ENCODE assay signal across 8 cellular contexts in genomic region chr7:76395605-76396004, GRCh38. TPM values are rescaled to one million over a fixed set of nuclear protein-coding genes. Genes with fewer than 3 reads are reported as not detected.
DNase-seq lines count a peak whose midpoint lies in the region; ATAC-seq and TF ChIP-seq lines count a peak whose summit lies in the region.
"Not testable (repeated sequence)": the region's sequence is repeated elsewhere in the genome, so short reads cannot be mapped to it uniquely, and the experiment has no call there.
"Had no signal": no experiment of that assay in that cellular context is flagged by ENCODE, and none has a peak within 500 bp of the region (broad histone marks: within the 10 kb centered on the region; RNA-seq: fewer than 3 reads in every experiment).

No MANE protein-coding gene starts in this region.

- not testable (repeated sequence) for H3K23ac ChIP-seq in IMR-90 (ENCODE audit: low read depth, low read length)

- ATAC-seq in IMR-90 (ENCODE audit: low read depth), result not testable (repeated sequence)

- H2AK9ac ChIP-seq in IMR-90 (replicated peaks; ENCODE audit: low read depth, low read length, poor library complexity), result not testable (repeated sequence)

- in situ Hi-C loops in IMR-90 (cut with MboI; ENCODE audit: low sequenced_read_pairs); mammary epithelial cell (cut with MboI; ENCODE audit: low sequenced_read_pairs in 2 of 2): not testable (repeated sequence)

- not testable (repeated sequence) for H3K14ac ChIP-seq in IMR-90 (replicated peaks; ENCODE audit: low read depth, low read length)

- TF ChIP-seq RAD21 in IMR-90 (IDR thresholded peaks at IDR 0.05; ENCODE audit: low read length); neural cell (conservative IDR thresholded peaks at IDR 0.05): not testable (repeated sequence)

- peaks cover 11% of the 10 kb centered on the region for H3K9me1 ChIP-seq in IMR-90 (ENCODE audit: insufficient read depth, low read length)

- H3K4me1 Mint-ChIP-seq in CD8-positive, alpha-beta memory T cell, result peaks cover 10 to 31% (median 22%) of the 10 kb centered on the region in 3 donors
- H3K4me1 Mint-ChIP-seq in glutamatergic neuron (ENCODE audit: low read depth, unreplicated experiment), result peaks cover 13% of the 10 kb centered on the region

- not testable (repeated sequence) for H3K9me3 ChIP-seq in CD8-positive, alpha-beta memory T cell (ENCODE audit: low read length); IMR-90 (ENCODE audit: control insufficient read depth, insufficient read depth, low read length); WERI-Rb-1 (ENCODE audit: severe bottlenecking); mammary epithelial cell (replicated peaks; ENCODE audit: insufficient read depth, low read length); neural cell (ENCODE audit: low read length)

- not testable (repeated sequence) for H2BK5ac ChIP-seq in IMR-90 (ENCODE audit: low read depth, low read length, poor library complexity, severe bottlenecking)

- H3F3A ChIP-seq in neural cell (ENCODE audit: insufficient read depth, low read length, poor library complexity, severe bottlenecking), result not testable (repeated sequence)

- H3K27me3 Mint-ChIP-seq in CD8-positive, alpha-beta memory T cell; glutamatergic neuron (ENCODE audit: unreplicated experiment): not testable (repeated sequence)

- H3K4me2 ChIP-seq in IMR-90 (ENCODE audit: low read depth, low read length); mammary epithelial cell (ENCODE audit: insufficient read depth, low read depth, low read length); neural cell (ENCODE audit: low read length): not testable (repeated sequence)

- H3K36me3 Mint-ChIP-seq in CD8-positive, alpha-beta memory T cell; glutamatergic neuron (ENCODE audit: unreplicated experiment): not testable (repeated sequence)

- H3K27ac ChIP-seq in 22Rv1, result peak overlapping the region; percentile 76
- not testable (repeated sequence) for H3K27ac ChIP-seq in CD8-positive, alpha-beta memory T cell (ENCODE audit: low read depth, low read length); IMR-90 (ENCODE audit: insufficient read depth, low read length); mammary epithelial cell (ENCODE audit: insufficient read depth, low read depth, low read length); neural cell (ENCODE audit: low read length)
- H3K27ac ChIP-seq in WERI-Rb-1, result peak overlapping the region; percentile 50

- WGBS in IMR-90 (ENCODE audit: extremely low coverage in 2 of 2, insufficient read length in 1 of 2), 2 experiments, result 69% methylated on average over 7 of the region's 14 CpGs; no CpG with 5 or more reads in 1 of the 2 experiments
- 87% methylated on average over 5 of the region's 14 CpGs for WGBS in mammary epithelial cell (ENCODE audit: low coverage, missing lambda C conversion rate)

- not testable (repeated sequence) for H3K79me1 ChIP-seq in IMR-90 (ENCODE audit: low read depth in 1 of 2, low read length in 2 of 2)

- H3K9ac ChIP-seq in IMR-90 (ENCODE audit: low read depth, low read length); mammary epithelial cell (ENCODE audit: insufficient read depth, low read length); neural cell (ENCODE audit: low read length): not testable (repeated sequence)

- dilution Hi-C loops in IMR-90 (cut with HindIII; ENCODE audit: low sequenced_read_pairs, unreplicated experiment); mammary epithelial cell (cut with HindIII; ENCODE audit: low sequenced_read_pairs): not testable (repeated sequence)

- not testable (repeated sequence) for H3K36me3 ChIP-seq in CD8-positive, alpha-beta memory T cell (ENCODE audit: insufficient read depth, low read length); IMR-90 (ENCODE audit: control insufficient read depth, insufficient read depth, low read length); WERI-Rb-1; mammary epithelial cell (ENCODE audit: insufficient read depth, low read length); neural cell (ENCODE audit: insufficient read depth, low read length)

- H3K79me2 ChIP-seq in mammary epithelial cell (ENCODE audit: insufficient read depth, low read length); neural cell (replicated peaks; ENCODE audit: insufficient read depth, low read length): not testable (repeated sequence)

- not testable (repeated sequence) for H4K20me1 ChIP-seq in IMR-90 (ENCODE audit: insufficient read depth, low read length); mammary epithelial cell (ENCODE audit: insufficient read depth, low read length); neural cell (ENCODE audit: insufficient read depth)

- H3K56ac ChIP-seq in IMR-90 (ENCODE audit: extremely low read depth, insufficient read depth, low read length), result not testable (repeated sequence)

- not testable (repeated sequence) for TF ChIP-seq POLR2A in IMR-90 (IDR thresholded peaks at IDR 0.05; ENCODE audit: low read depth, low read length)

- H3K4me3 Mint-ChIP-seq in CD8-positive, alpha-beta memory T cell, result peak overlapping the region in 4 of 7 donors; percentile 8 to 81 (median 25)
- not testable (repeated sequence) for H3K4me3 Mint-ChIP-seq in glutamatergic neuron (ENCODE audit: unreplicated experiment)

- H3K9me2 ChIP-seq in neural cell (ENCODE audit: insufficient read depth, low read length), result not testable (repeated sequence)

- H3K4ac ChIP-seq in IMR-90 (ENCODE audit: low read depth, low read length), result not testable (repeated sequence)

- H3K27me3 ChIP-seq in CD8-positive, alpha-beta memory T cell (ENCODE audit: insufficient read depth, low read length, poor library complexity, severe bottlenecking); IMR-90 (ENCODE audit: control insufficient read depth, insufficient read depth, low read length); WERI-Rb-1 (ENCODE audit: insufficient read depth, low read depth, severe bottlenecking); mammary epithelial cell (ENCODE audit: insufficient read depth, low read length); neural cell (ENCODE audit: insufficient read depth, low read depth, low read length): not testable (repeated sequence)

- H4K5ac ChIP-seq in IMR-90 (ENCODE audit: low read depth, low read length), result not testable (repeated sequence)

- H2BK120ac ChIP-seq in IMR-90 (ENCODE audit: low read depth, low read length), result not testable (repeated sequence)

- H3K9me3 Mint-ChIP-seq in CD8-positive, alpha-beta memory T cell; glutamatergic neuron (ENCODE audit: unreplicated experiment): not testable (repeated sequence)

- BruUV-seq in IMR-90 (replicated peaks; lab: Mats Ljungman, UMichigan); mammary epithelial cell (replicated peaks; lab: Mats Ljungman, UMichigan): not testable (repeated sequence)

- not testable (repeated sequence) for H4K8ac ChIP-seq in IMR-90 (ENCODE audit: low read depth in 2 of 2, low read length in 2 of 2)

- not testable (repeated sequence) for H3K18ac ChIP-seq in IMR-90 (ENCODE audit: low read depth, low read length)

- CTCF ChIA-PET in CD8-positive, alpha-beta memory T cell (lab: Charles Lee), result interaction anchor here (1.0 kb wide), 1 partner anchor 36 kb away, joined by 3 read pairs; no protein-coding TSS in a partner anchor
- CTCF ChIA-PET in IMR-90 (lab: Yijun Ruan, JAX); mammary epithelial cell (lab: Charles Lee; ENCODE audit: low non-redundant PET): not testable (repeated sequence)

- H3K27ac Mint-ChIP-seq in CD8-positive, alpha-beta memory T cell, result peak overlapping the region in 2 of 8 donors; percentile 50 to 64
- peak overlapping the region; percentile 79 for H3K27ac Mint-ChIP-seq in glutamatergic neuron (ENCODE audit: unreplicated experiment)

- not testable (repeated sequence) for H2BK20ac ChIP-seq in IMR-90 (ENCODE audit: low read depth, low read length)

- POLR2A ChIA-PET in CD8-positive, alpha-beta memory T cell (lab: Charles Lee); IMR-90 (lab: Charles Lee; ENCODE audit: unreplicated experiment): not testable (repeated sequence)

- TF ChIP-seq CTCF in 22Rv1 (IDR thresholded peaks at IDR 0.05); IMR-90 (conservative IDR thresholded peaks at IDR 0.05; ENCODE audit: low read depth, low read length); WERI-Rb-1 (IDR thresholded peaks at IDR 0.05; ENCODE audit: low read depth, low read length); mammary epithelial cell (conservative IDR thresholded peaks at IDR 0.05 in 1 of 2, IDR thresholded peaks at IDR 0.05 in 1 of 2; ENCODE audit: extremely low read depth in 1 of 2, insufficient read depth in 1 of 2, low read depth in 1 of 2, low read length in 2 of 2); glutamatergic neuron (IDR thresholded peaks at IDR 0.05; ENCODE audit: partially characterized antibody, unreplicated experiment); neural cell (IDR thresholded peaks at IDR 0.05; ENCODE audit: poor library complexity, severe bottlenecking): not testable (repeated sequence)

- H3K4me1 ChIP-seq in CD8-positive, alpha-beta memory T cell (ENCODE audit: insufficient read depth, low read length), result peaks cover 21% of the 10 kb centered on the region
- H3K4me1 ChIP-seq in IMR-90 (ENCODE audit: control insufficient read depth, insufficient read depth, low read length), result peaks cover 13% of the 10 kb centered on the region
- peaks cover 17% of the 10 kb centered on the region for H3K4me1 ChIP-seq in mammary epithelial cell (ENCODE audit: insufficient read depth, low read length)

- not testable (repeated sequence) for H3K4me3 ChIP-seq in CD8-positive, alpha-beta memory T cell (ENCODE audit: low read length); IMR-90 (ENCODE audit: insufficient read depth, low read depth, low read length); WERI-Rb-1 (ENCODE audit: low read depth, low read length); mammary epithelial cell (replicated peaks in 1 of 3; ENCODE audit: insufficient read depth in 1 of 3, low read depth in 2 of 3, low read length in 3 of 3); neural cell (ENCODE audit: low read length)

- not testable (repeated sequence) for DNase-seq in CD8-positive, alpha-beta memory T cell; IMR-90; WERI-Rb-1; mammary epithelial cell; glutamatergic neuron

- H4K91ac ChIP-seq in IMR-90 (ENCODE audit: insufficient read depth, low read depth, low read length), result not testable (repeated sequence)

- H2AK5ac ChIP-seq in IMR-90 (ENCODE audit: low read depth, low read length), result not testable (repeated sequence)

- not testable (repeated sequence) for H2BK15ac ChIP-seq in IMR-90 (ENCODE audit: low read depth, low read length)

- not testable (repeated sequence) for TF ChIP-seq EP300 in neural cell (conservative IDR thresholded peaks at IDR 0.05; ENCODE audit: poor library complexity, severe bottlenecking)

- intact Hi-C loops in IMR-90 (cut with micrococcal nuclease); mammary epithelial cell (cut with micrococcal nuclease): not testable (repeated sequence)

- H2AFZ ChIP-seq in IMR-90 (replicated peaks; ENCODE audit: low read length, poor library complexity), result peak overlapping the region; percentile 11
- H2AFZ ChIP-seq in mammary epithelial cell (ENCODE audit: low read depth, low read length), result peak overlapping the region; percentile 49
- H2AFZ ChIP-seq in neural cell (ENCODE audit: low read depth, low read length), result peak overlapping the region; percentile 8

RNA-seq across cellular contexts. Expression of gene SSC4D, which starts 13.9 kb away (rescaled TPM):
- total RNA-seq in CD8-positive, alpha-beta memory T cell, result under 1 TPM; 0.35 to 0.55 TPM
- 0.17 TPM for polyA plus RNA-seq in CD8-positive, alpha-beta memory T cell
- total RNA-seq in IMR-90 (2012; rRNA removed) (0.36 and 0.56 TPM in 2 replicates), mammary epithelial cell (1 to 10 TPM in 1 of 2 donors, under 1 TPM in 1; 0.42 to 1.3 TPM), glutamatergic neuron (ENCODE audit: unreplicated experiment) (6.1 TPM)
- polyA plus RNA-seq in IMR-90 (2012; rRNA removed) (0.63 and 0.70 TPM in 2 replicates), mammary epithelial cell (0.93 TPM), neural cell (2.5 TPM in 1 of 2 replicates, not detected in the other)
- polyA plus RNA-seq in IMR-90 (2012; cell fraction: cytosol; rRNA removed), result 0.35 and 0.97 TPM in 2 replicates
- polyA plus RNA-seq in IMR-90 (2012; cell fraction: nucleus; rRNA removed; ENCODE audit: low replicate concordance), result 1.1 TPM in 2 replicates
- polyA minus RNA-seq in mammary epithelial cell (not detected), neural cell (1.2 and 1.3 TPM in 2 replicates)
- total RNA-seq: CD8-positive, alpha-beta T cell had no signal

RNA-seq across cellular contexts. Expression of gene ZP3, which starts 29.1 kb away (rescaled TPM):
- total RNA-seq in CD8-positive, alpha-beta memory T cell, result 1 to 10 TPM; 1.6 TPM
- polyA plus RNA-seq in CD8-positive, alpha-beta memory T cell, result 2.2 TPM
- total RNA-seq in IMR-90 (2012; rRNA removed), result 0.54 and 0.83 TPM in 2 replicates
- polyA plus RNA-seq in IMR-90 (2012; rRNA removed), result 0.42 and 0.67 TPM in 2 replicates
- polyA plus RNA-seq in IMR-90 (2012; cell fraction: cytosol; rRNA removed), result 0.28 and 0.77 TPM in 2 replicates
- 0.83 and 0.99 TPM in 2 replicates for polyA plus RNA-seq in IMR-90 (2012; cell fraction: nucleus; rRNA removed; ENCODE audit: low replicate concordance)
- total RNA-seq in mammary epithelial cell, result 10 to 100 TPM; 10.2 to 13.1 TPM
- polyA plus RNA-seq in mammary epithelial cell, result 3.1 TPM
- polyA minus RNA-seq in mammary epithelial cell, result 41.8 TPM
- 3.4 TPM for total RNA-seq in glutamatergic neuron (ENCODE audit: unreplicated experiment)
- polyA plus RNA-seq in neural cell, result not detected in 2 replicates
- polyA minus RNA-seq in neural cell, result not detected in 2 replicates

RNA-seq across cellular contexts. Expression of gene YWHAG, which starts 36.8 kb away (rescaled TPM):
- total RNA-seq in CD8-positive, alpha-beta memory T cell, result 100 to 1,000 TPM; 149 to 151 TPM
- polyA plus RNA-seq in CD8-positive, alpha-beta memory T cell, result 2.1 TPM
- 40.1 and 58.6 TPM in 2 replicates for total RNA-seq in IMR-90 (2012; rRNA removed)
- polyA plus RNA-seq in IMR-90 (2012; rRNA removed), result 56.9 and 64.9 TPM in 2 replicates
- 26.6 and 33.4 TPM in 2 replicates for polyA plus RNA-seq in IMR-90 (2012; cell fraction: cytosol; rRNA removed)
- polyA plus RNA-seq in IMR-90 (2012; cell fraction: nucleus; rRNA removed; ENCODE audit: low replicate concordance), result 15.8 and 33.2 TPM in 2 replicates
- 100 to 1,000 TPM; 155 to 227 TPM for total RNA-seq in mammary epithelial cell
- 74.1 TPM for polyA plus RNA-seq in mammary epithelial cell
- 151 TPM for polyA minus RNA-seq in mammary epithelial cell
- total RNA-seq in glutamatergic neuron (ENCODE audit: unreplicated experiment), result 650 TPM
- 276 and 284 TPM in 2 replicates for polyA plus RNA-seq in neural cell
- polyA minus RNA-seq in neural cell, result 511 and 557 TPM in 2 replicates
